1 cellular context compared by ENCODE assay signal in genomic region chr5:61623401-61624069, GRCh38.
TF ChIP-seq lines count a peak whose summit lies in the region.

No MANE protein-coding gene starts in this region.

TF ChIP-seq in H1, 55 proteins besides CTCF, POLR2A, EP300 and RAD21 (continued from another document):
- TF ChIP-seq CHD7 (IDR thresholded peaks at IDR 0.05; ENCODE audit: insufficient replicate concordance, low read length), result no peak
TF ChIP-seq in H1: peak in this region for 0.
